Comparison of ENCODE assay signal across 1 cellular context in genomic region chr1:39639333-39640130, GRCh38.
TF ChIP-seq lines count a peak whose summit lies in the region.

Gene HEYL, minus strand, starts transcription at chr1:39639643. Its CDS starts 18 bp downstream, at chr1:39639625.

TF ChIP-seq in WTC11, 78 proteins besides CTCF, POLR2A, EP300 and RAD21 (continued from another document):
- TF ChIP-seq E2F1 (CRISPR knock-in tag; IDR thresholded peaks at IDR 0.05) (no peak), ARID4B (CRISPR knock-in tag; IDR thresholded peaks at IDR 0.05; ENCODE audit: borderline replicate concordance) (no peak), NR1H2 (CRISPR knock-in tag; IDR thresholded peaks at IDR 0.05) (no peak), ZNF121 (CRISPR knock-in tag; IDR thresholded peaks at IDR 0.05) (peak; percentile 83)
